In the genomic region with DNA sequence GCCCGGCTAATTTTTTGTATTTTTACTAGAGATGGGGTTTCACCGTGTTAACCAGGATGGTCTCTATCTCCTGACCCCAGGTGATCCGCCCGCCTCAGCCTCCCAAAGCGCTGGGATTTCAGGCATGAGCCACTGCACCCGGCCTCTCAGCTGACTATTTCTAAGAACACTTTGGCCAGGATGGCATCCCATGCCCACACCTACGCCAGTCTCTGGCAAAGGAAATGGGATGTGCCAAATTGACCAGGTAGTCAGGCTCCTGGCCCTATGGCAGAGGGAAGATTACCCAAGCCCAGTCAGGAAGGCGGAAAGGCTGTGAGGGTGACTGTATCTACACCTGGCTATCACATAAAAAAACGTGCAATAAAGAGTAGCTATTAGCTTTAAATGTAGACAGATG, we compare ENCODE assay signal across 16 cellular contexts.
DNase-seq lines count a peak whose midpoint lies in the region; ATAC-seq and TF ChIP-seq lines count a peak whose summit lies in the region.
"Had no signal": no experiment of that assay in that cellular context is flagged by ENCODE, and none has a peak within 500 bp of the region (broad histone marks: within the 10 kb centered on the region; RNA-seq: fewer than 3 reads in every experiment).

No MANE protein-coding gene starts in this region.

- H4K91ac ChIP-seq in H9 (ENCODE audit: insufficient read length, low read depth, low read length) (no peak overlapping the region), mesenchymal stem cell (ENCODE audit: low read length) (peak overlapping the region; percentile 41)

- H4K5ac ChIP-seq in H9 (ENCODE audit: insufficient read length, low read depth, low read length), result no peak overlapping the region

- no peak overlapping the region for H3K27ac Mint-ChIP-seq in H9
- H3K27ac Mint-ChIP-seq: CD4-positive, alpha-beta T cell; GM23338; HFFc6 had no signal

- DNase-seq in H9, result no peak
- peak; percentile 44 for DNase-seq in cerebellum (ENCODE audit: low spot score)
- no peak for DNase-seq in mesenchymal stem cell
- no peak for DNase-seq in dermis blood vessel endothelial cell
- DNase-seq in activated T-cell treated with anti-CD3 and anti-CD28 coated beads, Interleukin-2, amount 50 U/mL, for 1 hour, result no peak
- DNase-seq in spleen, result no peak
- DNase-seq: AML-193; Caco-2; CD4-positive, alpha-beta T cell; GDM1; HFFc6 had no signal

- no peaks in the 10 kb centered on the region for H4K20me1 ChIP-seq in H9 (ENCODE audit: control insufficient read depth, insufficient read depth, insufficient read length)

- no peaks in the 10 kb centered on the region for H3K23me2 ChIP-seq in H9 (ENCODE audit: insufficient read length, low read depth, low read length, poor library complexity, severe bottlenecking)

- H4K8ac ChIP-seq in H9 (replicated peaks; ENCODE audit: insufficient read length, low read depth, low read length), result no peak overlapping the region
- H4K8ac ChIP-seq in mesenchymal stem cell (ENCODE audit: low read length), result no peak overlapping the region

- H3K9me3 ChIP-seq in H9 (ENCODE audit: control insufficient read depth, low read depth, low read length) (no peaks in the 10 kb centered on the region), mesenchymal stem cell (ENCODE audit: control insufficient read depth, low read length) (no peaks in the 10 kb centered on the region), spleen (no peaks in the 10 kb centered on the region)
- H3K9me3 ChIP-seq: Caco-2 had no signal

- no peak overlapping the region for H2BK20ac ChIP-seq in H9 (ENCODE audit: low read depth, low read length, poor library complexity, severe bottlenecking)

- no peak for TF ChIP-seq CTCF in H9 (conservative IDR thresholded peaks at IDR 0.05)
- TF ChIP-seq CTCF in spleen (IDR thresholded peaks at IDR 0.05 in 8 of 11, conservative IDR thresholded peaks at IDR 0.05 in 3 of 11), result no peak

- H3K27ac ChIP-seq in H9 (ENCODE audit: insufficient read length, low read depth, low read length) (no peak overlapping the region), mesenchymal stem cell (ENCODE audit: low read length, poor library complexity, severe bottlenecking) (no peak overlapping the region), spleen (no peak overlapping the region)
- H3K27ac ChIP-seq: C4-2B had no signal

- intact Hi-C loops in spleen (cut with DNase I; ENCODE audit: low total_unique reads), result no loop called here

- TF ChIP-seq POLR2A in spleen (IDR thresholded peaks at IDR 0.05), result no peak

- no peak for ATAC-seq in HG03460 (IDR thresholded peaks at IDR 0.05; ENCODE audit: unreplicated experiment)
- ATAC-seq: GM23338, HCT116, HepG2 had no signal

- H3K36me3 ChIP-seq in mesenchymal stem cell (ENCODE audit: control insufficient read depth in 1 of 2, insufficient read depth in 2 of 2, low read depth in 1 of 2, low read length in 2 of 2) (no peaks in the 10 kb centered on the region), spleen (no peaks in the 10 kb centered on the region)

- no peak overlapping the region for H3K18ac ChIP-seq in H9 (ENCODE audit: insufficient read length, low read depth, low read length)
- no peak overlapping the region for H3K18ac ChIP-seq in mesenchymal stem cell (ENCODE audit: low read depth in 1 of 2, low read length in 2 of 2)

- H2BK120ac ChIP-seq in H9 (ENCODE audit: low read depth, low read length, poor library complexity, severe bottlenecking) (no peak overlapping the region), mesenchymal stem cell (ENCODE audit: low read depth, low read length) (no peak overlapping the region)

- H3T11ph ChIP-seq in H9 (ENCODE audit: low read length), result no peak overlapping the region

- no peaks in the 10 kb centered on the region for H3K9me3 Mint-ChIP-seq in H9
- H3K9me3 Mint-ChIP-seq: CD4-positive, alpha-beta T cell; GM23338; HFFc6 had no signal

- H3K4me3 ChIP-seq in mesenchymal stem cell (ENCODE audit: insufficient read depth in 1 of 2, low read depth in 1 of 2, low read length in 2 of 2) (no peak overlapping the region), spleen (no peak overlapping the region)
- H3K4me3 ChIP-seq: GM23338 had no signal

- H3K9ac ChIP-seq in H9 (ENCODE audit: extremely low read depth, insufficient read length, low read length) (no peak overlapping the region), mesenchymal stem cell (ENCODE audit: low read length) (no peak overlapping the region)

- no peak overlapping the region for H3K56ac ChIP-seq in H9 (ENCODE audit: insufficient read length, low read depth, low read length)

- H3K79me1 ChIP-seq in H9 (ENCODE audit: insufficient read depth, low read depth, low read length, poor library complexity, severe bottlenecking) (no peaks in the 10 kb centered on the region), mesenchymal stem cell (replicated peaks; ENCODE audit: low read length, poor library complexity, severe bottlenecking) (no peaks in the 10 kb centered on the region)

- H2BK5ac ChIP-seq in H9 (ENCODE audit: insufficient read length, low read length) (no peak overlapping the region), mesenchymal stem cell (ENCODE audit: low read depth, low read length, poor library complexity, severe bottlenecking) (no peak overlapping the region)

- no peak overlapping the region for H2AK5ac ChIP-seq in H9 (ENCODE audit: insufficient read length, low read length)
- H2AK5ac ChIP-seq in mesenchymal stem cell (ENCODE audit: low read length, severe bottlenecking), result no peak overlapping the region

- H3K4ac ChIP-seq in H9 (ENCODE audit: low read depth, low read length) (no peak overlapping the region), mesenchymal stem cell (ENCODE audit: low read depth in 1 of 2, low read length in 2 of 2) (no peak overlapping the region)

- H2AFZ ChIP-seq in H9 (ENCODE audit: low read length), result no peak overlapping the region
- no peak overlapping the region for H2AFZ ChIP-seq in mesenchymal stem cell (ENCODE audit: low read depth, low read length)
- H2AFZ ChIP-seq: GM23338 had no signal

- no peak overlapping the region for H2BK12ac ChIP-seq in H9 (ENCODE audit: insufficient read length, low read depth, low read length)
- H2BK12ac ChIP-seq in mesenchymal stem cell (ENCODE audit: low read length in 2 of 2), result no peak overlapping the region

- H3K4me2 ChIP-seq in H9 (ENCODE audit: insufficient read depth, insufficient read length, low read length), result no peak overlapping the region
- no peak overlapping the region for H3K4me2 ChIP-seq in mesenchymal stem cell (ENCODE audit: low read length, poor library complexity, severe bottlenecking)
- H3K4me2 ChIP-seq: GM23338 had no signal

- H2BK15ac ChIP-seq in H9 (ENCODE audit: low read depth, low read length) (no peak overlapping the region), mesenchymal stem cell (ENCODE audit: low read depth, poor library complexity, severe bottlenecking) (no peak overlapping the region)

- H3K14ac ChIP-seq in H9 (ENCODE audit: insufficient read depth, low read length) (peak overlapping the region; percentile 41; the same call in 1 of the 2 replicates), mesenchymal stem cell (ENCODE audit: low read length in 2 of 2) (no peak overlapping the region)

- no peak overlapping the region for H3K4me3 Mint-ChIP-seq in H9
- H3K4me3 Mint-ChIP-seq: CD4-positive, alpha-beta T cell; GM23338; HFFc6 had no signal

- H3K27me3 Mint-ChIP-seq in H9 (ENCODE audit: low read depth), result peaks cover 10% of the 10 kb centered on the region
- H3K27me3 Mint-ChIP-seq: CD4-positive, alpha-beta T cell had no signal

- H3K23ac ChIP-seq in H9 (ENCODE audit: insufficient read length, low read depth, low read length) (no peak overlapping the region), mesenchymal stem cell (ENCODE audit: low read length in 2 of 2) (no peak overlapping the region)

- H3K4me1 ChIP-seq in H9 (ENCODE audit: insufficient read depth, low read length) (no peaks in the 10 kb centered on the region; the same call in 1 of the 2 replicates), mesenchymal stem cell (ENCODE audit: control insufficient read depth, insufficient read depth, low read depth, low read length) (peaks cover 23% of the 10 kb centered on the region), spleen (peaks cover 0 to 10% (median 2%) of the 10 kb centered on the region in 6 donors)

- WGBS in H9 (ENCODE audit: extremely low coverage, insufficient read length, low lambda C conversion rate), result no CpG with 5 or more reads among the region's 9 CpGs
- WGBS in mesenchymal stem cell, result 97% methylated on average over 9 of the region's 9 CpGs
- 93 to 96% (median 94%) methylated on average over 9 of the region's 9 CpGs for WGBS in spleen, 5 donors

- no peaks in the 10 kb centered on the region for H3K79me2 ChIP-seq in H9 (ENCODE audit: insufficient read depth, low read length)

- H3K36me3 Mint-ChIP-seq in H9 (ENCODE audit: insufficient read depth in 1 of 3, low read depth in 3 of 3), result no peaks in the 10 kb centered on the region

- H3K4me1 Mint-ChIP-seq in H9, result peaks cover 19 to 25% of the 10 kb centered on the region in 2 experiments

- H3K27me3 ChIP-seq in H9 (ENCODE audit: insufficient read depth, low read length) (no peaks in the 10 kb centered on the region), mesenchymal stem cell (ENCODE audit: control insufficient read depth in 1 of 2, insufficient read depth in 1 of 2, low read length in 2 of 2) (no peaks in the 10 kb centered on the region), spleen (replicated peaks in 1 of 7) (no peaks in the 10 kb centered on the region)
